ENCODE assay signal across 29 cellular contexts in genomic region chr3:175301741-175302140, GRCh38.
"Had no signal": no experiment of that assay in that cellular context is flagged by ENCODE, and none has a peak within 500 bp of the region (broad histone marks: within the 10 kb centered on the region; RNA-seq: fewer than 3 reads in every experiment).

No MANE protein-coding gene starts in this region.

- FAIRE-seq: astrocyte, TTC549 had no signal

- DNase-seq: activated B cell treated with CpG ODN at 0.5 μM for 24 hours; activated CD4-positive, alpha-beta memory T cell treated with anti-CD3 and anti-CD28 coated beads for 36 hours; activated CD4-positive, alpha-beta T cell treated with anti-CD3 and anti-CD28 coated beads for 4 hours; activated CD4-positive, alpha-beta T cell treated with anti-CD3 and anti-CD28 coated beads, Interleukin-2, amount 10 ng/mL, durations not matched to agents 24 days and 14 days; activated CD4-positive, alpha-beta T cell treated with anti-CD3 and anti-CD28 coated beads, Interleukin-2, amount 50 U/mL, for 1 hour; activated CD4-positive, alpha-beta T cell treated with anti-CD3 and anti-CD28 coated beads, Interleukin-2, amount 50 U/mL, for 4 hours; activated CD4-positive, CD25-positive, alpha-beta regulatory T cell treated with anti-CD3 and anti-CD28 coated beads, Interleukin-2, amount 50 U/mL, for 72 hours; activated CD8-positive, alpha-beta memory T cell treated with anti-CD3 and anti-CD28 coated beads, Interleukin-2, amount 50 U/mL, for 4 hours; activated CD8-positive, alpha-beta T cell treated with anti-CD3 and anti-CD28 coated beads for 36 hours; activated effector memory CD4-positive, alpha-beta T cell treated with anti-CD3 and anti-CD28 coated beads, Interleukin-2, amount 50 U/mL, for 16 hours; activated gamma-delta T cell treated with Interleukin-2 at 50 U/mL for 16 hours; activated naive CD4-positive, alpha-beta T cell; activated naive CD4-positive, alpha-beta T cell treated with anti-CD3 and anti-CD28 coated beads for 36 hours; activated naive CD4-positive, alpha-beta T cell treated with anti-CD3 and anti-CD28 coated beads, Interleukin-2, amount 50 U/mL, for 16 hours; activated naive CD8-positive, alpha-beta T cell treated with anti-CD3 and anti-CD28 coated beads for 36 hours; activated T-cell treated with anti-CD3 and anti-CD28 coated beads for 4 hours; activated T-cell treated with anti-CD3 and anti-CD28 coated beads, Interleukin-2, amount 50 U/mL, for 1 hour; activated T-cell treated with anti-CD3 and anti-CD28 coated beads, Interleukin-2, amount 50 U/mL, for 4 hours; activated T-cell treated with anti-CD3 and anti-CD28 coated beads, Interleukin-2, amount 50 U/mL, for 72 hours; adrenal gland; amniotic stem cell; aorta; body of pancreas; brain microvascular endothelial cell; central memory CD4-positive, alpha-beta T cell; T-helper 2 cell; T-helper 9 cell had no signal
